ENCODE assay signal across 2 cellular contexts in the genomic region with DNA sequence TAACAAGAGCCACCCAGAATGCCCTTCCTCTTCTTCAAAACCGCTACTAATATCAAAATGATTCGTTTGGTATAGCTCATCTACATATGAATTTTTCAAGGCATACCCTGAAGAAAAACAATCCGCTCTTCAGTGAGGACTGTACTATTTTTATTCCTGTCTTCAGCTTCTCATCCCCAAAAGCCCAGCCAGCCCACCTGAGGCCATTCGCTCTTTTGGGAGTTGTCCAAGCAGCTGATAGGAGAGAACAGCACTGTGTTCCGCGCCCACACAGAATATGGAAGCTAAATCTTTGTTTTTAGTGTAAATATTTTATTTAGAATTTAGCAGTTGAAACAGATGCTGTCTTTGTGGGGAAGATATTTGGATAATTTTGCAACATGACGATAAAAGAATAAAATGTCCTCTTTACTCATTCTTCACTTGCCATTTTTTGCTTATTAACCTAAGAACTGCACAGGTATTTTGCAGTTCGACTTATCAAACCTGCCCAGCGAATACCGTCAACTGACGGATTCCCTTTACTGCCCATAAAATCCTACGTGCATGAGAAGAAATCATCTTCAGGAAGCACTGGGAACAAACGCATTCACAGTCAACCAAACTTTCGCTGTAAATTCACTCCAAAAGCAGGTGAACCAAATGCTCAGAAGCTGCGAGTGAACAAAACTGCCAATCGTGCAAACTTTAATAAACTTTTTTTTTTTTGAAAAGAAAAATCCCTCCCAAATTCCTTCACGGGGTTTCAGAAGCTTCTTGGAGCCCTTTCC.
TF ChIP-seq lines count a peak whose summit lies in the region.

No MANE protein-coding gene starts in this region.

TF ChIP-seq in liver, 16 proteins besides CTCF, POLR2A, EP300 and RAD21:
- TF ChIP-seq, protein P1, sequence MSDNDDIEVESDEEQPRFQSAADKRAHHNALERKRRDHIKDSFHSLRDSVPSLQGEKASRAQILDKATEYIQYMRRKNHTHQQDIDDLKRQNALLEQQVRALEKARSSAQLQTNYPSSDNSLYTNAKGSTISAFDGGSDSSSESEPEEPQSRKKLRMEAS (IDR thresholded peaks at IDR 0.05) = no peak
- no peak for TF ChIP-seq HNF4A (conservative IDR thresholded peaks at IDR 0.05)
- no peak for TF ChIP-seq NR2F2 (IDR thresholded peaks at IDR 0.05)
- TF ChIP-seq FOXA2 (IDR thresholded peaks at IDR 0.05) = no peak
- TF ChIP-seq, protein P2, sequence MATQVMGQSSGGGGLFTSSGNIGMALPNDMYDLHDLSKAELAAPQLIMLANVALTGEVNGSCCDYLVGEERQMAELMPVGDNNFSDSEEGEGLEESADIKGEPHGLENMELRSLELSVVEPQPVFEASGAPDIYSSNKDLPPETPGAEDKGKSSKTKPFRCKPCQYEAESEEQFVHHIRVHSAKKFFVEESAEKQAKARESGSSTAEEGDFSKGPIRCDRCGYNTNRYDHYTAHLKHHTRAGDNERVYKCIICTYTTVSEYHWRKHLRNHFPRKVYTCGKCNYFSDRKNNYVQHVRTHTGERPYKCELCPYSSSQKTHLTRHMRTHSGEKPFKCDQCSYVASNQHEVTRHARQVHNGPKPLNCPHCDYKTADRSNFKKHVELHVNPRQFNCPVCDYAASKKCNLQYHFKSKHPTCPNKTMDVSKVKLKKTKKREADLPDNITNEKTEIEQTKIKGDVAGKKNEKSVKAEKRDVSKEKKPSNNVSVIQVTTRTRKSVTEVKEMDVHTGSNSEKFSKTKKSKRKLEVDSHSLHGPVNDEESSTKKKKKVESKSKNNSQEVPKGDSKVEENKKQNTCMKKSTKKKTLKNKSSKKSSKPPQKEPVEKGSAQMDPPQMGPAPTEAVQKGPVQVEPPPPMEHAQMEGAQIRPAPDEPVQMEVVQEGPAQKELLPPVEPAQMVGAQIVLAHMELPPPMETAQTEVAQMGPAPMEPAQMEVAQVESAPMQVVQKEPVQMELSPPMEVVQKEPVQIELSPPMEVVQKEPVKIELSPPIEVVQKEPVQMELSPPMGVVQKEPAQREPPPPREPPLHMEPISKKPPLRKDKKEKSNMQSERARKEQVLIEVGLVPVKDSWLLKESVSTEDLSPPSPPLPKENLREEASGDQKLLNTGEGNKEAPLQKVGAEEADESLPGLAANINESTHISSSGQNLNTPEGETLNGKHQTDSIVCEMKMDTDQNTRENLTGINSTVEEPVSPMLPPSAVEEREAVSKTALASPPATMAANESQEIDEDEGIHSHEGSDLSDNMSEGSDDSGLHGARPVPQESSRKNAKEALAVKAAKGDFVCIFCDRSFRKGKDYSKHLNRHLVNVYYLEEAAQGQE (IDR thresholded peaks at IDR 0.05) = no peak
- TF ChIP-seq FOXA1 (IDR thresholded peaks at IDR 0.05) = no peak
- TF ChIP-seq EGR1 (IDR thresholded peaks at IDR 0.05; ENCODE audit: low read depth in 2 of 2) = no peak
- TF ChIP-seq, protein P3, sequence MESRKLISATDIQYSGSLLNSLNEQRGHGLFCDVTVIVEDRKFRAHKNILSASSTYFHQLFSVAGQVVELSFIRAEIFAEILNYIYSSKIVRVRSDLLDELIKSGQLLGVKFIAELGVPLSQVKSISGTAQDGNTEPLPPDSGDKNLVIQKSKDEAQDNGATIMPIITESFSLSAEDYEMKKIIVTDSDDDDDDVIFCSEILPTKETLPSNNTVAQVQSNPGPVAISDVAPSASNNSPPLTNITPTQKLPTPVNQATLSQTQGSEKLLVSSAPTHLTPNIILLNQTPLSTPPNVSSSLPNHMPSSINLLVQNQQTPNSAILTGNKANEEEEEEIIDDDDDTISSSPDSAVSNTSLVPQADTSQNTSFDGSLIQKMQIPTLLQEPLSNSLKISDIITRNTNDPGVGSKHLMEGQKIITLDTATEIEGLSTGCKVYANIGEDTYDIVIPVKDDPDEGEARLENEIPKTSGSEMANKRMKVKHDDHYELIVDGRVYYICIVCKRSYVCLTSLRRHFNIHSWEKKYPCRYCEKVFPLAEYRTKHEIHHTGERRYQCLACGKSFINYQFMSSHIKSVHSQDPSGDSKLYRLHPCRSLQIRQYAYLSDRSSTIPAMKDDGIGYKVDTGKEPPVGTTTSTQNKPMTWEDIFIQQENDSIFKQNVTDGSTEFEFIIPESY (IDR thresholded peaks at IDR 0.05) = no peak
- TF ChIP-seq TAF1 (conservative IDR thresholded peaks at IDR 0.05) = no peak
- TF ChIP-seq GABPA (IDR thresholded peaks at IDR 0.05 in 1 of 2, conservative IDR thresholded peaks at IDR 0.05 in 1 of 2) = no peak
- TF ChIP-seq JUND (IDR thresholded peaks at IDR 0.05) = no peak
- TF ChIP-seq SP1 (IDR thresholded peaks at IDR 0.05) = no peak
- no peak for TF ChIP-seq HNF4G (IDR thresholded peaks at IDR 0.05)
- no peak for TF ChIP-seq YY1 (IDR thresholded peaks at IDR 0.05)

TF ChIP-seq in HepG2, 621 proteins besides CTCF, POLR2A, EP300 and RAD21 (continued from another document):
- TF ChIP-seq ZNF891 (CRISPR knock-in tag; IDR thresholded peaks at IDR 0.05) (no peak), AGO1 (IDR thresholded peaks at IDR 0.05; ENCODE audit: low read depth, low read length, poor library complexity, severe bottlenecking) (no peak), MED1 (CRISPR knock-in tag; IDR thresholded peaks at IDR 0.05) (no peak)
- TF ChIP-seq, protein P4, sequence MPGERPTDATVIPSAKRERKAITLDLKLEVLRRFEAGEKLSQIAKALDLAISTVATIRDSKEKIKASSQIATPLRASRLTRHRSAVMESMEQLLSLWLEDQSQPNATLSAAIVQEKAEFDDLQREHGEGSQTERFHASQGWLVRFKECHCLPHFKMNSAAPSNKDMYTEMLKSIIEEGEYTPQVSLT (CRISPR knock-in tag; IDR thresholded peaks at IDR 0.05; ENCODE audit: borderline replicate concordance, low read depth) = no peak
- TF ChIP-seq, protein P5, sequence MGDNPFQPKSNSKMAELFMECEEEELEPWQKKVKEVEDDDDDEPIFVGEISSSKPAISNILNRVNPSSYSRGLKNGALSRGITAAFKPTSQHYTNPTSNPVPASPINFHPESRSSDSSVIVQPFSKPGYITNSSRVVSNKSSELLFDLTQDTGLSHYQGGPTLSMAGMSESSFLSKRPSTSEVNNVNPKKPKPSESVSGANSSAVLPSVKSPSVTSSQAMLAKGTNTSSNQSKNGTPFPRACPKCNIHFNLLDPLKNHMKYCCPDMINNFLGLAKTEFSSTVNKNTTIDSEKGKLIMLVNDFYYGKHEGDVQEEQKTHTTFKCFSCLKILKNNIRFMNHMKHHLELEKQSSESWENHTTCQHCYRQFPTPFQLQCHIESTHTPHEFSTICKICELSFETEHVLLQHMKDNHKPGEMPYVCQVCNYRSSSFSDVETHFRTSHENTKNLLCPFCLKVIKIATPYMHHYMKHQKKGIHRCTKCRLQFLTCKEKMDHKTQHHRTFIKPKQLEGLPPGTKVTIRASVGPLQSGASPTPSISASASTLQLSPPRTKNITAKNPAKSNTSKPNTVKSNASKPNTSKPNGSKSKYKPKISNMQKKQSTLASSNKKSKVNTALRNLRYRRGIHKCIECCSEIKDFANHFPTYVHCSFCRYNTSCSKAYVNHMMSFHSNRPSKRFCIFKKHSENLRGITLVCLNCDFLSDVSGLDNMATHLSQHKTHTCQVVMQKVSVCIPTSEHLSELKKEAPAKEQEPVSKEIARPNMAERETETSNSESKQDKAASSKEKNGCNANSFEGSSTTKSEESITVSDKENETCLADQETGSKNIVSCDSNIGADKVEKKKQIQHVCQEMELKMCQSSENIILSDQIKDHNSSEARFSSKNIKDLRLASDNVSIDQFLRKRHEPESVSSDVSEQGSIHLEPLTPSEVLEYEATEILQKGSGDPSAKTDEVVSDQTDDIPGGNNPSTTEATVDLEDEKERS (CRISPR knock-in tag; IDR thresholded peaks at IDR 0.05) = no peak
